In genomic region chr6:31597006-31597405, GRCh38 we compare ENCODE assay signal across 5 cellular contexts. TPM values are rescaled to one million over a fixed set of nuclear protein-coding genes. Genes with fewer than 3 reads are reported as not detected.
DNase-seq lines count a peak whose midpoint lies in the region; ATAC-seq and TF ChIP-seq lines count a peak whose summit lies in the region.

No MANE protein-coding gene starts in this region.

- H4K20me1 ChIP-seq in PC-3 (ENCODE audit: low read length) = no peaks in the 10 kb centered on the region

- H3K79me2 ChIP-seq in PC-3 (ENCODE audit: low read length) = no peaks in the 10 kb centered on the region

- intact Hi-C loops in PC-3 (cut with micrococcal nuclease) = no loop called here

- POLR2A ChIA-PET in PC-3 (lab: Charles Lee; ENCODE audit: unreplicated experiment) = no interaction called here

- peak; percentile 26 for DNase-seq in HCEC 1CT
- DNase-seq in PC-3 = peak; percentile 58
- DNase-seq in NCI-H2029 treated with DMSO at 0.1 percent for 48 hours (lab: John Stamatoyannopoulos, UW) = no peak

- CTCF ChIA-PET in PC-3 (lab: Charles Lee) = interaction anchor here (0.7 to 3.5 kb wide), 3 partner anchors 16 to 46 kb away, joined by 3 to 37 read pairs (median 4); no protein-coding TSS in a partner anchor

- H3K9ac ChIP-seq in PC-3 (ENCODE audit: low read length) = no peak overlapping the region

- TF ChIP-seq CTCF in PC-3 (conservative IDR thresholded peaks at IDR 0.05; ENCODE audit: low read depth, low read length) = peak; percentile 61

- H3K4me1 ChIP-seq in PC-3 (ENCODE audit: insufficient read depth, low read length) = no peaks in the 10 kb centered on the region

- peak; percentile 76 for ATAC-seq in PC-3
- peak; percentile 45 for ATAC-seq in esophagus mucosa
- no peak for ATAC-seq in HG03442 (IDR thresholded peaks at IDR 0.05; ENCODE audit: unreplicated experiment)

- H3K27ac ChIP-seq in PC-3 (ENCODE audit: low read length) = no peak overlapping the region

- no peak overlapping the region for H3K4me2 ChIP-seq in PC-3 (ENCODE audit: low read length)

- no peaks in the 10 kb centered on the region for H3K27me3 ChIP-seq in PC-3 (ENCODE audit: low read length)

- no peaks in the 10 kb centered on the region for H3F3A ChIP-seq in PC-3 (ENCODE audit: low read length, unreplicated experiment)

- H2AFZ ChIP-seq in PC-3 (ENCODE audit: low read length) = no peak overlapping the region

- H3K4me3 ChIP-seq in PC-3 (ENCODE audit: low read length) = no peak overlapping the region

- H3K9me3 ChIP-seq in PC-3 (ENCODE audit: low read length) = no peaks in the 10 kb centered on the region

- BruUV-seq in PC-3 (replicated peaks; lab: Mats Ljungman, UMichigan) = no TSS peak

- H3K9me2 ChIP-seq in PC-3 (replicated peaks; ENCODE audit: low read length) = no peaks in the 10 kb centered on the region

- H3K36me3 ChIP-seq in PC-3 (ENCODE audit: low read depth, low read length) = no peaks in the 10 kb centered on the region

RNA-seq across cellular contexts. Expression of gene NCR3, which starts 4.2 kb away (rescaled TPM):
- 0.26 TPM in 1 of 2 replicates, not detected in the other for total RNA-seq in PC-3 (2014; rRNA removed)
- total RNA-seq in esophagus mucosa = 0.28 TPM

RNA-seq across cellular contexts. Expression of gene LST1, which starts 10.9 kb away (rescaled TPM):
- total RNA-seq in PC-3 (2014; rRNA removed) (not detected in 2 replicates), esophagus mucosa (2.4 TPM)

RNA-seq across cellular contexts. Expression of gene LTB, which starts 14.8 kb away (rescaled TPM):
- total RNA-seq in PC-3 (2014; rRNA removed) = 1.5 TPM in 1 of 2 replicates, not detected in the other
- total RNA-seq in esophagus mucosa = 1.1 TPM

RNA-seq across cellular contexts. Expression of gene AIF1, which starts 18.0 kb away (rescaled TPM):
- total RNA-seq in PC-3 (2014; rRNA removed) (not detected in 2 replicates), esophagus mucosa (3.3 TPM)

RNA-seq across cellular contexts. Expression of gene TNF, which starts 21.6 kb away (rescaled TPM):
- not detected in 2 replicates for total RNA-seq in PC-3 (2014; rRNA removed)
- 0.24 TPM for total RNA-seq in esophagus mucosa
